ENCODE assay signal across 17 cellular contexts in genomic region chr12:74985293-74985985, GRCh38.
"Had no signal": no experiment of that assay in that cellular context is flagged by ENCODE, and none has a peak within 500 bp of the region (broad histone marks: within the 10 kb centered on the region; RNA-seq: fewer than 3 reads in every experiment).

No MANE protein-coding gene starts in this region.

- H3K4me3 ChIP-seq: body of pancreas, colonic mucosa, esophagus squamous epithelium, psoas muscle, tibial artery, vagina had no signal

- DNase-seq: activated CD4-positive, alpha-beta memory T cell treated with anti-CD3 and anti-CD28 coated beads for 36 hours; activated CD4-positive, alpha-beta T cell treated with anti-CD3 and anti-CD28 coated beads for 36 hours; activated T-cell treated with anti-CD3 and anti-CD28 coated beads, Interleukin-2, amount 50 U/mL, for 24 hours; amniotic stem cell; body of pancreas; caudate nucleus; colonic mucosa; effector CD4-positive, alpha-beta T cell; esophagus squamous epithelium; glutamatergic neuron; hypothalamus; kidney glomerular epithelial cell; stimulated activated CD4-positive, alpha-beta T cell treated with anti-CD3 and anti-CD28 coated beads, Interleukin-1b, Interleukin-23, amount 100 ng/mL, for 48 hours had no signal

- H3K4me1 ChIP-seq: esophagus squamous epithelium, tibial artery, vagina had no signal

- FAIRE-seq: endothelial cell of umbilical vein had no signal

- H3K27ac ChIP-seq: body of pancreas, colonic mucosa, esophagus squamous epithelium, psoas muscle, tibial artery, vagina had no signal

- H3K9me3 ChIP-seq: body of pancreas, colonic mucosa, esophagus squamous epithelium, psoas muscle, tibial artery, vagina had no signal

- ATAC-seq: activated CD4-positive, alpha-beta T cell treated with anti-CD3 and anti-CD28 coated beads for 36 hours; body of pancreas; psoas muscle had no signal

- H3K27me3 ChIP-seq: body of pancreas, colonic mucosa, esophagus squamous epithelium, tibial artery, vagina had no signal

- H3K36me3 ChIP-seq: colonic mucosa, esophagus squamous epithelium, tibial artery, vagina had no signal
